ENCODE assay signal across 9 cellular contexts in genomic region chr6:158517581-158517980, GRCh38. TPM values are rescaled to one million over a fixed set of nuclear protein-coding genes. Genes with fewer than 3 reads are reported as not detected.
DNase-seq lines count a peak whose midpoint lies in the region; ATAC-seq lines count a peak whose summit lies in the region.
"Had no signal": no experiment of that assay in that cellular context is flagged by ENCODE, and none has a peak within 500 bp of the region (broad histone marks: within the 10 kb centered on the region; RNA-seq: fewer than 3 reads in every experiment).

No MANE protein-coding gene starts in this region.

- intact Hi-C loops in CD4-positive, alpha-beta memory T cell (cut with micrococcal nuclease): loop anchor here (5.0 kb wide), 1 partner anchor 45 kb away; the partner anchor contains the start of gene TMEM181

- DNase-seq in CD4-positive, alpha-beta memory T cell: no peak
- DNase-seq in NCI-H1694 treated with DMSO at 0.1 percent for 48 hours (lab: John Stamatoyannopoulos, UW) (no peak), mucosa of gallbladder (ENCODE audit: low spot score) (no peak), cerebellar nuclear complex (lab: John Stamatoyannopoulos, UW) (no peak)

- no peak overlapping the region for H3K27ac ChIP-seq in CD4-positive, alpha-beta memory T cell (ENCODE audit: low read depth, low read length)
- H3K27ac ChIP-seq in HUES48 (ENCODE audit: low read depth, low read length) (peak overlapping the region; percentile 80), cingulate gyrus (ENCODE audit: low read depth, low read length) (peak overlapping the region; percentile 15)
- H3K27ac ChIP-seq: KMS-11 had no signal

- no peaks in the 10 kb centered on the region for H3K9me3 ChIP-seq in CD4-positive, alpha-beta memory T cell (ENCODE audit: control insufficient read depth in 1 of 2, low read length in 2 of 2)
- H3K9me3 ChIP-seq in HUES48 (ENCODE audit: control insufficient read depth, insufficient read depth, low read length): no peaks in the 10 kb centered on the region

- peak; percentile 59 for ATAC-seq in GM19025 (IDR thresholded peaks at IDR 0.05; ENCODE audit: low read depth, unreplicated experiment)
- no peak for ATAC-seq in HG03039 (IDR thresholded peaks at IDR 0.05; ENCODE audit: unreplicated experiment)

- H3K4me3 Mint-ChIP-seq in CD4-positive, alpha-beta memory T cell: peak overlapping the region; percentile 79 to 90 (median 86)

- peaks cover 0 to 4% of the 10 kb centered on the region in 2 donors for H3K27me3 Mint-ChIP-seq in CD4-positive, alpha-beta memory T cell

- POLR2A ChIA-PET in CD4-positive, alpha-beta memory T cell (lab: Charles Lee; ENCODE audit: partially characterized antibody): no interaction called here

- H3K36me3 Mint-ChIP-seq in CD4-positive, alpha-beta memory T cell: no peaks in the 10 kb centered on the region

- H3K4me3 ChIP-seq in CD4-positive, alpha-beta memory T cell (ENCODE audit: low read length in 2 of 2): no peak overlapping the region
- H3K4me3 ChIP-seq in HUES48 (ENCODE audit: low read depth, low read length): no peak overlapping the region

- CTCF ChIA-PET in CD4-positive, alpha-beta memory T cell (lab: Charles Lee; ENCODE audit: partially characterized antibody): interaction anchor here (1.2 kb wide), 1 partner anchor 297 kb away, joined by 3 read pairs; no protein-coding TSS in a partner anchor

- peaks cover 0 to 3% (median 0%) of the 10 kb centered on the region in 8 donors for H3K9me3 Mint-ChIP-seq in CD4-positive, alpha-beta memory T cell

- H3K36me3 ChIP-seq in CD4-positive, alpha-beta memory T cell (ENCODE audit: insufficient read depth, low read length): no peaks in the 10 kb centered on the region
- H3K36me3 ChIP-seq in HUES48 (ENCODE audit: control insufficient read depth, insufficient read depth, low read length): no peaks in the 10 kb centered on the region

- no peak overlapping the region for H3K9ac ChIP-seq in HUES48 (ENCODE audit: low read depth, low read length)
- H3K9ac ChIP-seq: KMS-11 had no signal

- H3K4me1 ChIP-seq in CD4-positive, alpha-beta memory T cell (ENCODE audit: insufficient read depth, low read length): peaks cover 33% of the 10 kb centered on the region
- peaks cover 9% of the 10 kb centered on the region; the same call in 1 of the 2 replicates for H3K4me1 ChIP-seq in HUES48 (ENCODE audit: control insufficient read depth, insufficient read depth, low read length)

- H3K4me1 Mint-ChIP-seq in CD4-positive, alpha-beta memory T cell: peaks cover 22 to 41% (median 31%) of the 10 kb centered on the region in 4 donors

- peak overlapping the region in 6 of 7 donors; percentile 4 to 80 (median 52) for H3K27ac Mint-ChIP-seq in CD4-positive, alpha-beta memory T cell

- no peaks in the 10 kb centered on the region for H3K27me3 ChIP-seq in CD4-positive, alpha-beta memory T cell (ENCODE audit: insufficient read depth, low read length)
- no peaks in the 10 kb centered on the region for H3K27me3 ChIP-seq in HUES48 (ENCODE audit: control insufficient read depth, insufficient read depth, low read length)

RNA-seq across cellular contexts. Expression of gene TMEM181, which starts 42.3 kb away (rescaled TPM):
- 10 to 100 TPM; 26.1 to 28.0 TPM for total RNA-seq in CD4-positive, alpha-beta memory T cell
- 1 to 10 TPM; 4.3 to 8.1 TPM for polyA plus RNA-seq in CD4-positive, alpha-beta memory T cell
- 37.9 TPM for total RNA-seq in mucosa of gallbladder
